In genomic region chr1:65180977-65181376, GRCh38 we compare ENCODE assay signal across 2 cellular contexts.
TF ChIP-seq lines count a peak whose summit lies in the region.

No MANE protein-coding gene starts in this region.

TF ChIP-seq in GM23338, 12 proteins besides CTCF, POLR2A, EP300 and RAD21 (continued from another document):
- TF ChIP-seq REST (IDR thresholded peaks at IDR 0.05; ENCODE audit: unreplicated experiment): no peak

TF ChIP-seq in K562, 482 proteins besides CTCF, POLR2A, EP300 and RAD21 (continued from another document):
- TF ChIP-seq TEAD4 (IDR thresholded peaks at IDR 0.05; ENCODE audit: low read length) (peak; percentile 26; the same call in 1 of the 2 replicates), TEAD4 (CRISPR knock-in tag; IDR thresholded peaks at IDR 0.05; ENCODE audit: borderline replicate concordance) (no peak), CBFA2T2 (conservative IDR thresholded peaks at IDR 0.05) (peak; percentile 66), NFRKB (IDR thresholded peaks at IDR 0.05; ENCODE audit: low read depth) (no peak), BRCA1 (IDR thresholded peaks at IDR 0.05) (no peak), BRCA1 (CRISPR knock-in tag; IDR thresholded peaks at IDR 0.05) (no peak), TBL1XR1 (IDR thresholded peaks at IDR 0.05; ENCODE audit: low read length in 2 of 2) (0 out of 4 replicates have a peak, but pooled peaks of 1 of the 2 experiments have one; percentile 21), CREM (IDR thresholded peaks at IDR 0.05; ENCODE audit: low read depth) (no peak), BACH1 (tag; IDR thresholded peaks at IDR 0.05) (no peak), ZFP1 (CRISPR knock-in tag; IDR thresholded peaks at IDR 0.05) (no peak), ZNF75A (CRISPR knock-in tag; IDR thresholded peaks at IDR 0.05) (no peak), ZNF174 (CRISPR knock-in tag; IDR thresholded peaks at IDR 0.05) (no peak), TAF1 (IDR thresholded peaks at IDR 0.05; ENCODE audit: control insufficient read depth, extremely low read depth, insufficient read depth, low read length, severe bottlenecking) (no peak), NCOR1 (IDR thresholded peaks at IDR 0.05) (peak; percentile 52; the same call in 1 of the 2 replicates), CBFA2T3 (IDR thresholded peaks at IDR 0.05) (peak; percentile 80), FOXA3 (CRISPR knock-in tag; conservative IDR thresholded peaks at IDR 0.05 in 1 of 2, IDR thresholded peaks at IDR 0.05 in 1 of 2) (no peak), PTRF (tag; IDR thresholded peaks at IDR 0.05) (no peak), THRB (CRISPR knock-in tag; conservative IDR thresholded peaks at IDR 0.05) (no peak), ZNF695 (CRISPR knock-in tag; IDR thresholded peaks at IDR 0.05) (no peak), ZNF3 (CRISPR knock-in tag; IDR thresholded peaks at IDR 0.05) (no peak), ZFPM2 (CRISPR knock-in tag; IDR thresholded peaks at IDR 0.05) (no peak), C11orf30 (IDR thresholded peaks at IDR 0.05; ENCODE audit: low read depth) (no peak), CHD4 (IDR thresholded peaks at IDR 0.05; ENCODE audit: insufficient read depth, insufficient replicate concordance, low read depth, low read length, poor library complexity, severe bottlenecking) (no peak), NCOA2 (IDR thresholded peaks at IDR 0.05; ENCODE audit: partially characterized antibody in 2 of 2) (no peak), EGR1 (conservative IDR thresholded peaks at IDR 0.05) (peak; percentile 81), OTX1 (CRISPR knock-in tag; IDR thresholded peaks at IDR 0.05) (no peak), ETV6 (IDR thresholded peaks at IDR 0.05; ENCODE audit: borderline replicate concordance in 1 of 2, low read depth in 2 of 2, low read length in 1 of 2) (no peak), ETV6 (CRISPR knock-in tag; IDR thresholded peaks at IDR 0.05; ENCODE audit: borderline replicate concordance) (no peak), NFYB (IDR thresholded peaks at IDR 0.05; ENCODE audit: extremely low read depth, insufficient read length) (no peak), ARID1B (IDR thresholded peaks at IDR 0.05) (peak; percentile 45; the same call in 1 of the 2 replicates), MLX (CRISPR knock-in tag; conservative IDR thresholded peaks at IDR 0.05) (no peak), SMARCA4 (IDR thresholded peaks at IDR 0.05) (0 out of 2 replicates have a peak, but pooled peaks have one; percentile 39)
- TF ChIP-seq, protein P1, sequence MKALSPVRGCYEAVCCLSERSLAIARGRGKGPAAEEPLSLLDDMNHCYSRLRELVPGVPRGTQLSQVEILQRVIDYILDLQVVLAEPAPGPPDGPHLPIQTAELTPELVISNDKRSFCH (CRISPR knock-in tag; IDR thresholded peaks at IDR 0.05): no peak
- TF ChIP-seq, protein P1 (tag; IDR thresholded peaks at IDR 0.05): no peak
- TF ChIP-seq, protein P2, sequence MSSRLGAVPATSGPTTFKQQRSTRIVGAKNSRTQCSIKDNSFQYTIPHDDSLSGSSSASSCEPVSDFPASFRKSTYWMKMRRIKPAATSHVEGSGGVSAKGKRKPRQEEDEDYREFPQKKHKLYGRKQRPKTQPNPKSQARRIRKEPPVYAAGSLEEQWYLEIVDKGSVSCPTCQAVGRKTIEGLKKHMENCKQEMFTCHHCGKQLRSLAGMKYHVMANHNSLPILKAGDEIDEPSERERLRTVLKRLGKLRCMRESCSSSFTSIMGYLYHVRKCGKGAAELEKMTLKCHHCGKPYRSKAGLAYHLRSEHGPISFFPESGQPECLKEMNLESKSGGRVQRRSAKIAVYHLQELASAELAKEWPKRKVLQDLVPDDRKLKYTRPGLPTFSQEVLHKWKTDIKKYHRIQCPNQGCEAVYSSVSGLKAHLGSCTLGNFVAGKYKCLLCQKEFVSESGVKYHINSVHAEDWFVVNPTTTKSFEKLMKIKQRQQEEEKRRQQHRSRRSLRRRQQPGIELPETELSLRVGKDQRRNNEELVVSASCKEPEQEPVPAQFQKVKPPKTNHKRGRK (tag; IDR thresholded peaks at IDR 0.05): no peak
TF ChIP-seq in K562: peak in this region for 8.
